11 cellular contexts compared by ENCODE assay signal in the genomic region with DNA sequence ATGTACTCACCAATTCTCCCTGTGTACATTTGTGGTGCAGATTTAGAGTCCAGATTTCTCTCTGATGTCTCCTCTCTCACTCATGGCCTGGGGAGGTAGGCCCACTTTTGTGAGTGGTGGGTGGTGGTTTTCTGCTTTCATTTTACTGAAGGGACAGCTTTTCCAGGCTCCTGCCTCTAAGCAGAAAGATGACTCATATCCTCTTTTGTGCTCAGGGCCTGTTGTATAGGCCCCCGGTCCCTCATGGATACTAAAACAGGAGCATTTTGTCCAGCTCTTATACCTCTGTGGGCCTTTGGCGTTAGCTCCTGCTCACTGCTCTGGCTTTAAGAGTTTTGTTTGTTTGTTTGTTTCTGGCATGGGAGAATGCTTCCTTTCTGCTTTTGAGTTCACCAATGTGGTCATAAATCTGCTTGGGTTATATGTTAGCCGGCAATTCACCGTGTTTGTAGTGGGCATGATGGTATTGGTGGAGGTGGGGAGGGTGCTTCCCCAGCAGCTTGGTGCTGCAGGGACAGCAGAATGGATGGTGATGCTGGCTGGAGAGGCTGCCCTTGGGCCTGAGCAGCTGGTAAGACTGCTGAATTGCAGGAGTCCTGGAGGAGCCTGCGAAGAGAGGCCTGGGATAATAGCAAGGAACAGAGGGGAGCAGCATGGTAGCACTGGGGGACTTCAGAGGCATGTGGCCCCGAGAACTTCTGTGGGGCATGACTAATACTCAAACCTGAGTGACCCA.
DNase-seq lines count a peak whose midpoint lies in the region; ATAC-seq, FAIRE-seq and TF ChIP-seq lines count a peak whose summit lies in the region.
"Had no signal": no experiment of that assay in that cellular context is flagged by ENCODE, and none has a peak within 500 bp of the region (broad histone marks: within the 10 kb centered on the region; RNA-seq: fewer than 3 reads in every experiment).

No MANE protein-coding gene starts in this region.

- no peak overlapping the region for H3K4me2 ChIP-seq in skeletal muscle satellite cell (ENCODE audit: low read length)

- H3K27ac Mint-ChIP-seq in T-helper 17 cell, result peak overlapping the region; percentile 43
- no peak overlapping the region for H3K27ac Mint-ChIP-seq in stimulated activated memory B cell treated with anti-CD40 and anti-IgM and Interleukin-4, amounts not matched to agents 10 μg/mL and 1 μg/mL and 100 μg/mL, for 72 hours

- no peak for TF ChIP-seq POLR2A in H54 (IDR thresholded peaks at IDR 0.05; ENCODE audit: low read depth, low read length)

- ATAC-seq in T-helper 17 cell (no peak), GM21723 (IDR thresholded peaks at IDR 0.05; ENCODE audit: unreplicated experiment) (no peak)
- ATAC-seq in stimulated activated memory B cell treated with anti-CD40 and anti-IgM and Interleukin-4, amounts not matched to agents 10 μg/mL and 1 μg/mL and 100 μg/mL, for 72 hours, result no peak
- ATAC-seq: stimulated activated naive CD8-positive, alpha-beta T cell treated with anti-CD3 and anti-CD28 coated beads, Interleukin-15, Interleukin-2, amounts not matched to agents 100 U/mL and 50 U/mL, for 24 hours had no signal

- peak overlapping the region; percentile 3 for H3K9ac ChIP-seq in skeletal muscle satellite cell (ENCODE audit: low read depth, low read length)

- TF ChIP-seq CTCF in foreskin fibroblast (IDR thresholded peaks at IDR 0.05; ENCODE audit: low read depth, low read length), result no peak

- H3K4me3 ChIP-seq in foreskin fibroblast (ENCODE audit: low read depth in 1 of 2, low read length in 2 of 2) (no peak overlapping the region), skeletal muscle satellite cell (ENCODE audit: low read length) (no peak overlapping the region)

- H3K27me3 Mint-ChIP-seq in T-helper 17 cell, result peaks cover 28% of the 10 kb centered on the region
- H3K27me3 Mint-ChIP-seq in stimulated activated memory B cell treated with anti-CD40 and anti-IgM and Interleukin-4, amounts not matched to agents 10 μg/mL and 1 μg/mL and 100 μg/mL, for 72 hours, result peaks cover 12% of the 10 kb centered on the region

- H3K27me3 ChIP-seq in skeletal muscle satellite cell (ENCODE audit: control insufficient read depth, insufficient read depth, low read length), result peaks cover 4% of the 10 kb centered on the region

- H3K36me3 Mint-ChIP-seq in T-helper 17 cell (ENCODE audit: low read depth), result no peaks in the 10 kb centered on the region
- H3K36me3 Mint-ChIP-seq in stimulated activated memory B cell treated with anti-CD40 and anti-IgM and Interleukin-4, amounts not matched to agents 10 μg/mL and 1 μg/mL and 100 μg/mL, for 72 hours, result no peaks in the 10 kb centered on the region

- H3K4me1 ChIP-seq in skeletal muscle satellite cell (ENCODE audit: control insufficient read depth, insufficient read depth, low read length), result peaks cover 9% of the 10 kb centered on the region

- H3K9me3 Mint-ChIP-seq in stimulated activated memory B cell treated with anti-CD40 and anti-IgM and Interleukin-4, amounts not matched to agents 10 μg/mL and 1 μg/mL and 100 μg/mL, for 72 hours, result peaks cover 3% of the 10 kb centered on the region

- no peaks in the 10 kb centered on the region for H3K9me3 ChIP-seq in T-helper 17 cell (ENCODE audit: control insufficient read depth, low read length, poor library complexity, severe bottlenecking)
- no peaks in the 10 kb centered on the region for H3K9me3 ChIP-seq in skeletal muscle satellite cell (replicated peaks; ENCODE audit: low read length)

- H3K4me1 Mint-ChIP-seq in T-helper 17 cell, result peaks cover 3% of the 10 kb centered on the region
- H3K4me1 Mint-ChIP-seq in stimulated activated memory B cell treated with anti-CD40 and anti-IgM and Interleukin-4, amounts not matched to agents 10 μg/mL and 1 μg/mL and 100 μg/mL, for 72 hours, result no peaks in the 10 kb centered on the region

- FAIRE-seq in H54 (lab: Jason Lieb, UNC), result peak; percentile 23

- H3K4me3 Mint-ChIP-seq in T-helper 17 cell, result no peak overlapping the region
- H3K4me3 Mint-ChIP-seq in stimulated activated memory B cell treated with anti-CD40 and anti-IgM and Interleukin-4, amounts not matched to agents 10 μg/mL and 1 μg/mL and 100 μg/mL, for 72 hours, result no peak overlapping the region

- DNase-seq in H54 (ENCODE audit: insufficient read length, low spot score) (peak; percentile 45), T-helper 17 cell (no peak), foreskin fibroblast (peak; percentile 16 to 42), cerebellar nuclear complex (lab: John Stamatoyannopoulos, UW) (no peak)
- DNase-seq: amygdala; DMS79 treated with DMSO at 0.1 percent for 48 hours; NCI-H1436; stimulated activated naive CD8-positive, alpha-beta T cell treated with anti-CD3 and anti-CD28 coated beads, Interleukin-15, Interleukin-2, amounts not matched to agents 100 U/mL and 50 U/mL, for 24 hours had no signal

- no peaks in the 10 kb centered on the region for H3K36me3 ChIP-seq in skeletal muscle satellite cell (ENCODE audit: insufficient read depth, low read length)

Comparison
In these comparisons a context has a peak if more than half of its experiments do, and no peak if none do; other contexts are left out.
1. DNase-seq: peak in H54 (single experiment) and foreskin fibroblast (2 of 2); none in T-helper 17 cell (0 of 3) and cerebellar nuclear complex (0 of 2).